Comparison of ENCODE assay signal across 1 cellular context in the genomic region with DNA sequence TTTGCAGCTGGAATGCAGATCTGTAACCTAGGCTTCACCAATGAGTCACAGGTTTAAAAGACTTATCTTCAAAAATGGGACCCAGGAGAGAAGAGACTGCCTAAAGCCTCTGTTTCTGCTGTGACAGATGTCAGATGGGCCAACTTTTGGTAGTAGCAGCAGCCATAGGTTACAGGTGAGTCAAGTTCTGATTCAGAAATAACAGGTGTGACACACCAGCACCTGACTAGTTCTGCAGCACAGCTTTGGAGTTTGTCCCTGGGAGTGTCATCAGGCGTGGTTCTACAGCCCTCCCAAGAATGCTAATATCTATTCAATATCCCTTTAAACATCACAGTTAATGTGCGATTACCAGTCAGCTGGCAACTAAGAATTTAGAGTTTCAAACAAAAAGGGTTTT.
TF ChIP-seq lines count a peak whose summit lies in the region.

No MANE protein-coding gene starts in this region.

TF ChIP-seq in WTC11, 78 proteins besides CTCF, POLR2A, EP300 and RAD21:
- TF ChIP-seq, protein P1, sequence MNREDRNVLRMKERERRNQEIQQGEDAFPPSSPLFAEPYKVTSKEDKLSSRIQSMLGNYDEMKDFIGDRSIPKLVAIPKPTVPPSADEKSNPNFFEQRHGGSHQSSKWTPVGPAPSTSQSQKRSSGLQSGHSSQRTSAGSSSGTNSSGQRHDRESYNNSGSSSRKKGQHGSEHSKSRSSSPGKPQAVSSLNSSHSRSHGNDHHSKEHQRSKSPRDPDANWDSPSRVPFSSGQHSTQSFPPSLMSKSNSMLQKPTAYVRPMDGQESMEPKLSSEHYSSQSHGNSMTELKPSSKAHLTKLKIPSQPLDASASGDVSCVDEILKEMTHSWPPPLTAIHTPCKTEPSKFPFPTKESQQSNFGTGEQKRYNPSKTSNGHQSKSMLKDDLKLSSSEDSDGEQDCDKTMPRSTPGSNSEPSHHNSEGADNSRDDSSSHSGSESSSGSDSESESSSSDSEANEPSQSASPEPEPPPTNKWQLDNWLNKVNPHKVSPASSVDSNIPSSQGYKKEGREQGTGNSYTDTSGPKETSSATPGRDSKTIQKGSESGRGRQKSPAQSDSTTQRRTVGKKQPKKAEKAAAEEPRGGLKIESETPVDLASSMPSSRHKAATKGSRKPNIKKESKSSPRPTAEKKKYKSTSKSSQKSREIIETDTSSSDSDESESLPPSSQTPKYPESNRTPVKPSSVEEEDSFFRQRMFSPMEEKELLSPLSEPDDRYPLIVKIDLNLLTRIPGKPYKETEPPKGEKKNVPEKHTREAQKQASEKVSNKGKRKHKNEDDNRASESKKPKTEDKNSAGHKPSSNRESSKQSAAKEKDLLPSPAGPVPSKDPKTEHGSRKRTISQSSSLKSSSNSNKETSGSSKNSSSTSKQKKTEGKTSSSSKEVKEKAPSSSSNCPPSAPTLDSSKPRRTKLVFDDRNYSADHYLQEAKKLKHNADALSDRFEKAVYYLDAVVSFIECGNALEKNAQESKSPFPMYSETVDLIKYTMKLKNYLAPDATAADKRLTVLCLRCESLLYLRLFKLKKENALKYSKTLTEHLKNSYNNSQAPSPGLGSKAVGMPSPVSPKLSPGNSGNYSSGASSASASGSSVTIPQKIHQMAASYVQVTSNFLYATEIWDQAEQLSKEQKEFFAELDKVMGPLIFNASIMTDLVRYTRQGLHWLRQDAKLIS (CRISPR knock-in tag; IDR thresholded peaks at IDR 0.05; ENCODE audit: borderline replicate concordance), result no peak
- TF ChIP-seq TP53 (CRISPR knock-in tag; IDR thresholded peaks at IDR 0.05) (no peak), TCF7 (CRISPR knock-in tag; IDR thresholded peaks at IDR 0.05; ENCODE audit: low read depth) (no peak), ZNF317 (CRISPR knock-in tag; IDR thresholded peaks at IDR 0.05; ENCODE audit: borderline replicate concordance, low read depth) (no peak), CREB1 (CRISPR knock-in tag; IDR thresholded peaks at IDR 0.05) (no peak), NFATC4 (CRISPR knock-in tag; IDR thresholded peaks at IDR 0.05) (no peak), NR1H2 (CRISPR knock-in tag; IDR thresholded peaks at IDR 0.05) (no peak), JAZF1 (CRISPR knock-in tag; IDR thresholded peaks at IDR 0.05) (no peak), ZNF138 (CRISPR knock-in tag; conservative IDR thresholded peaks at IDR 0.05) (no peak), SOX15 (CRISPR knock-in tag; IDR thresholded peaks at IDR 0.05) (no peak), ZNF423 (CRISPR knock-in tag; IDR thresholded peaks at IDR 0.05) (no peak)
- TF ChIP-seq, protein P2, sequence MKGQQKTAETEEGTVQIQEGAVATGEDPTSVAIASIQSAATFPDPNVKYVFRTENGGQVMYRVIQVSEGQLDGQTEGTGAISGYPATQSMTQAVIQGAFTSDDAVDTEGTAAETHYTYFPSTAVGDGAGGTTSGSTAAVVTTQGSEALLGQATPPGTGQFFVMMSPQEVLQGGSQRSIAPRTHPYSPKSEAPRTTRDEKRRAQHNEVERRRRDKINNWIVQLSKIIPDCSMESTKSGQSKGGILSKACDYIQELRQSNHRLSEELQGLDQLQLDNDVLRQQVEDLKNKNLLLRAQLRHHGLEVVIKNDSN (CRISPR knock-in tag; IDR thresholded peaks at IDR 0.05), result no peak
- TF ChIP-seq, protein P3, sequence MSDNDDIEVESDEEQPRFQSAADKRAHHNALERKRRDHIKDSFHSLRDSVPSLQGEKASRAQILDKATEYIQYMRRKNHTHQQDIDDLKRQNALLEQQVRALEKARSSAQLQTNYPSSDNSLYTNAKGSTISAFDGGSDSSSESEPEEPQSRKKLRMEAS (CRISPR knock-in tag; IDR thresholded peaks at IDR 0.05), result no peak
- TF ChIP-seq, protein P4, sequence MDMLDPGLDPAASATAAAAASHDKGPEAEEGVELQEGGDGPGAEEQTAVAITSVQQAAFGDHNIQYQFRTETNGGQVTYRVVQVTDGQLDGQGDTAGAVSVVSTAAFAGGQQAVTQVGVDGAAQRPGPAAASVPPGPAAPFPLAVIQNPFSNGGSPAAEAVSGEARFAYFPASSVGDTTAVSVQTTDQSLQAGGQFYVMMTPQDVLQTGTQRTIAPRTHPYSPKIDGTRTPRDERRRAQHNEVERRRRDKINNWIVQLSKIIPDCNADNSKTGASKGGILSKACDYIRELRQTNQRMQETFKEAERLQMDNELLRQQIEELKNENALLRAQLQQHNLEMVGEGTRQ (CRISPR knock-in tag; IDR thresholded peaks at IDR 0.05), result no peak
- TF ChIP-seq, protein P5, sequence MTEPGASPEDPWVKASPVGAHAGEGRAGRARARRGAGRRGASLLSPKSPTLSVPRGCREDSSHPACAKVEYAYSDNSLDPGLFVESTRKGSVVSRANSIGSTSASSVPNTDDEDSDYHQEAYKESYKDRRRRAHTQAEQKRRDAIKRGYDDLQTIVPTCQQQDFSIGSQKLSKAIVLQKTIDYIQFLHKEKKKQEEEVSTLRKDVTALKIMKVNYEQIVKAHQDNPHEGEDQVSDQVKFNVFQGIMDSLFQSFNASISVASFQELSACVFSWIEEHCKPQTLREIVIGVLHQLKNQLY (CRISPR knock-in tag; IDR thresholded peaks at IDR 0.05), result no peak
